In genomic region chr17:51044964-51045363, GRCh38 we compare ENCODE assay signal across 16 cellular contexts.
DNase-seq lines count a peak whose midpoint lies in the region; TF ChIP-seq lines count a peak whose summit lies in the region.
"Had no signal": no experiment of that assay in that cellular context is flagged by ENCODE, and none has a peak within 500 bp of the region (broad histone marks: within the 10 kb centered on the region; RNA-seq: fewer than 3 reads in every experiment).

No MANE protein-coding gene starts in this region.

- no peak overlapping the region for H3K18ac ChIP-seq in mesenchymal stem cell (ENCODE audit: low read depth in 1 of 2, low read length in 2 of 2)

- H2BK12ac ChIP-seq in mesenchymal stem cell (ENCODE audit: low read length in 2 of 2), result no peak overlapping the region

- H3K4me3 ChIP-seq in mesenchymal stem cell (ENCODE audit: insufficient read depth in 1 of 2, low read depth in 1 of 2, low read length in 2 of 2), result no peak overlapping the region
- H3K4me3 ChIP-seq in skeletal muscle satellite cell (ENCODE audit: low read length), result no peak overlapping the region
- H3K4me3 ChIP-seq: BLaER1 treated with 17β-estradiol and CSF1 and Interleukin-3, amounts not matched to agents 10 nM and 100 nM had no signal

- no peaks in the 10 kb centered on the region for H3K9me3 ChIP-seq in mesenchymal stem cell (ENCODE audit: control insufficient read depth, low read length)
- no peaks in the 10 kb centered on the region for H3K9me3 ChIP-seq in skeletal muscle satellite cell (replicated peaks; ENCODE audit: low read length)
- H3K9me3 ChIP-seq: BLaER1 treated with 17β-estradiol and CSF1 and Interleukin-3, amounts not matched to agents 10 nM and 100 nM had no signal

- H3K36me3 ChIP-seq in mesenchymal stem cell (ENCODE audit: control insufficient read depth in 1 of 2, insufficient read depth in 2 of 2, low read depth in 1 of 2, low read length in 2 of 2) (peaks cover 0 to 18% of the 10 kb centered on the region in 2 experiments), skeletal muscle satellite cell (ENCODE audit: insufficient read depth, low read length) (peaks cover 7% of the 10 kb centered on the region)

- no peaks in the 10 kb centered on the region for H3K9me3 Mint-ChIP-seq in CD14-positive monocyte
- H3K9me3 Mint-ChIP-seq: memory B cell had no signal

- H3K4me2 ChIP-seq in mesenchymal stem cell (ENCODE audit: low read length, poor library complexity, severe bottlenecking), result no peak overlapping the region
- H3K4me2 ChIP-seq in skeletal muscle satellite cell (ENCODE audit: low read length), result peak overlapping the region; percentile 15
- H3K4me2 ChIP-seq: BLaER1 treated with 17β-estradiol and CSF1 and Interleukin-3, amounts not matched to agents 10 nM and 100 nM had no signal

- no peak overlapping the region for H2BK5ac ChIP-seq in mesenchymal stem cell (ENCODE audit: low read depth, low read length, poor library complexity, severe bottlenecking)

- H3K27me3 Mint-ChIP-seq in CD14-positive monocyte (ENCODE audit: low read depth in 3 of 3), result no peaks in the 10 kb centered on the region
- H3K27me3 Mint-ChIP-seq: memory B cell had no signal

- no peak overlapping the region for H3K14ac ChIP-seq in mesenchymal stem cell (ENCODE audit: low read length in 2 of 2)

- H3K79me1 ChIP-seq in mesenchymal stem cell (replicated peaks; ENCODE audit: low read length, poor library complexity, severe bottlenecking), result peaks cover 10% of the 10 kb centered on the region

- no peak overlapping the region for H4K91ac ChIP-seq in mesenchymal stem cell (ENCODE audit: low read length)

- H2AK5ac ChIP-seq in mesenchymal stem cell (ENCODE audit: low read length, severe bottlenecking), result no peak overlapping the region

- no peak overlapping the region for H2BK120ac ChIP-seq in mesenchymal stem cell (ENCODE audit: low read depth, low read length)

- H3K4me1 Mint-ChIP-seq in CD14-positive monocyte, result no peaks in the 10 kb centered on the region

- H3K23ac ChIP-seq in mesenchymal stem cell (ENCODE audit: low read length in 2 of 2), result no peak overlapping the region

- WGBS in mesenchymal stem cell, result 89% methylated on average over 5 of the region's 7 CpGs

- DNase-seq in NCI-H1694 treated with DMSO at 0.1 percent for 48 hours (lab: John Stamatoyannopoulos, UW) (peak; percentile 65), cerebellar cortex (ENCODE audit: low spot score) (peak; percentile 71), mesenchymal stem cell (no peak), AG08395 (ENCODE audit: low spot score) (no peak), CD14-positive monocyte (ENCODE audit: low spot score) (no peak), HUDEP-2 (lab: John Stamatoyannopoulos, UW; ENCODE audit: unreplicated experiment in 76 of 76) (no peak), dermis blood vessel endothelial cell (no peak)
- DNase-seq: activated effector memory CD4-positive, alpha-beta T cell treated with anti-CD3 and anti-CD28 coated beads, Interleukin-2, amount 50 U/mL, for 16 hours; aorta; MV-4-11; NCI-H226; PC-3 had no signal

- no peak overlapping the region for H2AFZ ChIP-seq in mesenchymal stem cell (ENCODE audit: low read depth, low read length)

- intact Hi-C loops in CD14-positive monocyte (cut with micrococcal nuclease), result no loop called here

- no peak overlapping the region for H3K4me3 Mint-ChIP-seq in CD14-positive monocyte
- H3K4me3 Mint-ChIP-seq: memory B cell had no signal

- no peak overlapping the region for H2BK15ac ChIP-seq in mesenchymal stem cell (ENCODE audit: low read depth, poor library complexity, severe bottlenecking)

- TF ChIP-seq CTCF in CD14-positive monocyte (IDR thresholded peaks at IDR 0.05), result no peak

- H3K27ac Mint-ChIP-seq in CD14-positive monocyte, result no peak overlapping the region
- H3K27ac Mint-ChIP-seq: memory B cell had no signal

- H3K27ac ChIP-seq in mesenchymal stem cell (ENCODE audit: low read length, poor library complexity, severe bottlenecking), result no peak overlapping the region
- H3K27ac ChIP-seq: BLaER1 treated with 17β-estradiol and CSF1 and Interleukin-3, amounts not matched to agents 10 nM and 100 nM; VCaP had no signal

- no peak overlapping the region for H3K4ac ChIP-seq in mesenchymal stem cell (ENCODE audit: low read depth in 1 of 2, low read length in 2 of 2)

- H3K4me1 ChIP-seq in mesenchymal stem cell (ENCODE audit: control insufficient read depth, insufficient read depth, low read depth, low read length), result peaks cover 5% of the 10 kb centered on the region
- peaks cover 22% of the 10 kb centered on the region for H3K4me1 ChIP-seq in skeletal muscle satellite cell (ENCODE audit: control insufficient read depth, insufficient read depth, low read length)

- H3K36me3 Mint-ChIP-seq in CD14-positive monocyte, result peaks cover 15 to 23% of the 10 kb centered on the region in 2 donors

- H3K27me3 ChIP-seq in mesenchymal stem cell (ENCODE audit: control insufficient read depth in 1 of 2, insufficient read depth in 1 of 2, low read length in 2 of 2), result no peaks in the 10 kb centered on the region
- H3K27me3 ChIP-seq in skeletal muscle satellite cell (ENCODE audit: control insufficient read depth, insufficient read depth, low read length), result no peaks in the 10 kb centered on the region
- H3K27me3 ChIP-seq: BLaER1 treated with 17β-estradiol and CSF1 and Interleukin-3, amounts not matched to agents 10 nM and 100 nM had no signal

- H3K9ac ChIP-seq in mesenchymal stem cell (ENCODE audit: low read length), result peak overlapping the region; percentile 77
- H3K9ac ChIP-seq in skeletal muscle satellite cell (ENCODE audit: low read depth, low read length), result no peak overlapping the region
- H3K9ac ChIP-seq: BLaER1 treated with 17β-estradiol and CSF1 and Interleukin-3, amounts not matched to agents 10 nM and 100 nM had no signal

- H4K8ac ChIP-seq in mesenchymal stem cell (ENCODE audit: low read length), result no peak overlapping the region

Comparison
In these comparisons a context has a peak if more than half of its experiments do, and no peak if none do; other contexts are left out.
1. DNase-seq: peak in NCI-H1694 treated with DMSO at 0.1 percent for 48 hours (single experiment) and cerebellar cortex (single experiment); none in mesenchymal stem cell (single experiment), AG08395 (single experiment), CD14-positive monocyte (single experiment), HUDEP-2 (0 of 76) and dermis blood vessel endothelial cell (single experiment).